ENCODE assay signal across 18 cellular contexts in the genomic region with DNA sequence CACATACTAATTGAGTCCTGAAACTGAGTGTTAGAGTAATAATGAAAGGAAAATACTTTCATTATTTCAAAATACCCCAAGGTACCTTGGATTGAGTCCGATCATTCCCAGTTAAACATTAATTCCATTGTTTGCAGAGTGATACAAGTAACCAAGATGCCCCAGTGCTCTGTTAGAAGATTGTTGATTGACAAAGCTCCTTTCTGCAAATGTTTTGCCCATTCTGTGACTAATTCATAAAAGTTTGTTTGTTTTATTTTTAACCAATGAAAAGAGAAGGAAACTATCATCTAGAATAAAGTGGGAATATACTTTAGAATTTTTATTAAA.
DNase-seq lines count a peak whose midpoint lies in the region; ATAC-seq, FAIRE-seq and TF ChIP-seq lines count a peak whose summit lies in the region.
"Had no signal": no experiment of that assay in that cellular context is flagged by ENCODE, and none has a peak within 500 bp of the region (broad histone marks: within the 10 kb centered on the region; RNA-seq: fewer than 3 reads in every experiment).

No MANE protein-coding gene starts in this region.

- TF ChIP-seq CTCF in epithelial cell of proximal tubule (conservative IDR thresholded peaks at IDR 0.05; ENCODE audit: low read depth, low read length) = no peak
- no peak for TF ChIP-seq CTCF in esophagus squamous epithelium (IDR thresholded peaks at IDR 0.05)

- no peak for FAIRE-seq in small intestine (lab: Jason Lieb, UNC)
- FAIRE-seq: GM18507 had no signal

- ATAC-seq in GM18909 (IDR thresholded peaks at IDR 0.05; ENCODE audit: poor library complexity, unreplicated experiment) (peak; percentile 58), HG03342 (IDR thresholded peaks at IDR 0.05; ENCODE audit: unreplicated experiment) (peak; percentile 59), HG02642 (IDR thresholded peaks at IDR 0.05; ENCODE audit: poor library complexity, unreplicated experiment) (no peak)
- ATAC-seq: effector memory CD8-positive, alpha-beta T cell; Right ventricle myocardium inferior; T-cell had no signal

- no peak overlapping the region for H3K4me3 ChIP-seq in epithelial cell of proximal tubule (ENCODE audit: low read depth, low read length)
- H3K4me3 ChIP-seq in small intestine (ENCODE audit: low read depth in 1 of 2, low read length in 2 of 2) = no peak overlapping the region
- H3K4me3 ChIP-seq in esophagus squamous epithelium = no peak overlapping the region
- H3K4me3 ChIP-seq: left ventricle myocardium inferior, upper lobe of left lung had no signal

- H3K36me3 ChIP-seq in small intestine (ENCODE audit: control insufficient read depth in 2 of 2, insufficient read depth in 2 of 2, low read length in 2 of 2) (no peaks in the 10 kb centered on the region), esophagus squamous epithelium (no peaks in the 10 kb centered on the region)
- H3K36me3 ChIP-seq: left ventricle myocardium inferior, upper lobe of left lung had no signal

- TF ChIP-seq POLR2A in esophagus squamous epithelium (IDR thresholded peaks at IDR 0.05) = no peak

- intact Hi-C loops in esophagus squamous epithelium (cut with DNase I) = no loop called here

- DNase-seq in epithelial cell of proximal tubule (ENCODE audit: low read depth) (peak; percentile 90), small intestine (peak; percentile 33), esophagus squamous epithelium (lab: John Stamatoyannopoulos, UW) (no peak)
- no peak for DNase-seq in stimulated activated CD4-positive, alpha-beta T cell treated with anti-CD3 and anti-CD28 coated beads, Interleukin-2, amount 100 ng/mL, for 48 hours
- DNase-seq: activated CD4-positive, alpha-beta T cell treated with anti-CD3 and anti-CD28 coated beads for 4 hours; activated naive CD8-positive, alpha-beta T cell treated with anti-CD3 and anti-CD28 coated beads for 36 hours; effector memory CD8-positive, alpha-beta T cell; KG1; left ventricle myocardium inferior; NCI-H1694; NCI-H748 treated with DMSO at 0.1 percent for 48 hours; T-cell; upper lobe of left lung had no signal

- H3K27ac ChIP-seq in small intestine (ENCODE audit: low read depth in 1 of 2, low read length in 1 of 2) (no peak overlapping the region), esophagus squamous epithelium (no peak overlapping the region)
- H3K27ac ChIP-seq: left ventricle myocardium inferior, upper lobe of left lung had no signal

- H3K27me3 ChIP-seq in small intestine (ENCODE audit: control insufficient read depth in 2 of 2, insufficient read depth in 2 of 2, low read length in 2 of 2) = no peaks in the 10 kb centered on the region
- no peaks in the 10 kb centered on the region for H3K27me3 ChIP-seq in esophagus squamous epithelium
- H3K27me3 ChIP-seq: upper lobe of left lung had no signal

- H3K4me1 ChIP-seq in small intestine (ENCODE audit: control insufficient read depth in 2 of 2, insufficient read depth in 1 of 2, low read depth in 1 of 2, low read length in 1 of 2) (no peaks in the 10 kb centered on the region), esophagus squamous epithelium (peaks cover 0 to 4% (median 0%) of the 10 kb centered on the region in 3 donors)
- H3K4me1 ChIP-seq: left ventricle myocardium inferior, upper lobe of left lung had no signal

- H3K9me3 ChIP-seq in small intestine (ENCODE audit: control insufficient read depth, low read depth) (no peaks in the 10 kb centered on the region), esophagus squamous epithelium (peaks cover 0 to 4% (median 0%) of the 10 kb centered on the region in 3 donors)

- WGBS in small intestine, 3 donors = 9 to 54% (median 27%) methylated on average over 1 of the region's 1 CpG
- WGBS in esophagus squamous epithelium, 2 donors = 72 to 83% methylated on average over 1 of the region's 1 CpG

Comparison
In these comparisons a context has a peak if more than half of its experiments do, and no peak if none do; other contexts are left out.
1. DNase-seq: peak in epithelial cell of proximal tubule (single experiment) and small intestine (single experiment); none in stimulated activated CD4-positive, alpha-beta T cell treated with anti-CD3 and anti-CD28 coated beads, Interleukin-2, amount 100 ng/mL, for 48 hours (0 of 2) and esophagus squamous epithelium (single experiment).